Comparison of ENCODE assay signal across 16 cellular contexts in the genomic region with DNA sequence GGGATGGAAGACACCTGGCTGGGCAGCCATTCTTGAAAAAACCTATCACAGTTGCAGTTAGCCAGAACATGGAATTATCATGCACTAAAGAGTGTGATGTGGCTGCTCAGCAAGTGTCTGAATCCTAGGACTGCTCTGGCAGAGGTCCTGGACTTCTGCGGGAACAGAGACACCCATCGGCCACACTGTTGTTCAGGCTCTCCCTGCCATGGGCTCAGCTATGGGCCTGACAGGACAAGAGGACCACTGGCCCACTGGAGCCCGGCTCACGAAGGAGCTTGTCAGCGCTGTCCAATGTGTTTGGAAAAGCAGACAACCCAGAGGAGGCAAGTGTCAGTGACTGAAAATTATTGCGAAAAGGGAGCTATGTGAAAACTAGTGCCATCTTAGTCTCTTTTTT.
A peak's percentile ranks its signal among the peaks of the same experiment; 100 is the strongest.
DNase-seq lines count a peak whose midpoint lies in the region; ATAC-seq and TF ChIP-seq lines count a peak whose summit lies in the region.
"Had no signal": no experiment of that assay in that cellular context is flagged by ENCODE, and none has a peak within 500 bp of the region (broad histone marks: within the 10 kb centered on the region; RNA-seq: fewer than 3 reads in every experiment).

No MANE protein-coding gene starts in this region.

- POLR2A ChIA-PET in HEK293T (lab: Yijun Ruan, JAX) = no interaction called here

- peak overlapping the region; percentile 54 for H3K27ac ChIP-seq in cardiac muscle cell
- H3K27ac ChIP-seq in right atrium auricular region = no peak overlapping the region
- H3K27ac ChIP-seq in right cardiac atrium (ENCODE audit: low read length) = no peak overlapping the region
- no peak overlapping the region for H3K27ac ChIP-seq in neural progenitor cell

- no peak overlapping the region for H2AFZ ChIP-seq in neural progenitor cell (replicated peaks)

- H3K36me3 Mint-ChIP-seq in neural progenitor cell = peaks cover 8% of the 10 kb centered on the region
- H3K36me3 Mint-ChIP-seq: CD4-positive, alpha-beta memory T cell; IgD-negative memory B cell had no signal

- DNase-seq in cardiac muscle cell (ENCODE audit: low read depth in 1 of 2, low spot score in 1 of 2) (peak; percentile 2 to 30), right atrium auricular region (ENCODE audit: low spot score) (no peak), cerebellar cortex (ENCODE audit: low spot score) (peak; percentile 8), right cardiac atrium (peak; percentile 17 to 56 (median 37)), neural progenitor cell (ENCODE audit: low spot score) (peak; percentile 4), NCI-H128 (lab: John Stamatoyannopoulos, UW; ENCODE audit: unreplicated experiment) (no peak), HEK293T (ENCODE audit: extremely low spot score) (no peak)
- DNase-seq: C1 segment of cervical spinal cord; CD4-positive, alpha-beta memory T cell; DMS79; GOT3 had no signal

- H3K9ac ChIP-seq in neural progenitor cell = no peak overlapping the region

- H3K27ac Mint-ChIP-seq in neural progenitor cell = no peak overlapping the region
- H3K27ac Mint-ChIP-seq: B cell; CD4-positive, alpha-beta memory T cell; IgD-negative memory B cell had no signal

- no peaks in the 10 kb centered on the region for H3K9me3 Mint-ChIP-seq in neural progenitor cell
- H3K9me3 Mint-ChIP-seq: CD4-positive, alpha-beta memory T cell; IgD-negative memory B cell had no signal

- no peak overlapping the region for H3K4me3 Mint-ChIP-seq in neural progenitor cell
- H3K4me3 Mint-ChIP-seq: B cell; CD4-positive, alpha-beta memory T cell; IgD-negative memory B cell had no signal

- no peak for TF ChIP-seq CTCF in cardiac muscle cell (IDR thresholded peaks at IDR 0.05; ENCODE audit: low read depth, low read length)
- TF ChIP-seq CTCF in right atrium auricular region (IDR thresholded peaks at IDR 0.05) = no peak
- TF ChIP-seq CTCF in neural progenitor cell (IDR thresholded peaks at IDR 0.05) = no peak

- H3K9me3 ChIP-seq in cardiac muscle cell (ENCODE audit: low read depth) = no peaks in the 10 kb centered on the region
- no peaks in the 10 kb centered on the region for H3K9me3 ChIP-seq in right atrium auricular region
- no peaks in the 10 kb centered on the region for H3K9me3 ChIP-seq in right cardiac atrium (ENCODE audit: control insufficient read depth, low read length)
- peaks cover 4% of the 10 kb centered on the region for H3K9me3 ChIP-seq in neural progenitor cell (ENCODE audit: low read depth)
- H3K9me3 ChIP-seq: HAP-1 had no signal

- 58% methylated on average over 6 of the region's 6 CpGs for WGBS in right cardiac atrium

- CTCF ChIA-PET in HEK293T (lab: Yijun Ruan, JAX) = no interaction called here

- H3K4me1 Mint-ChIP-seq in neural progenitor cell = peaks cover 13% of the 10 kb centered on the region
- H3K4me1 Mint-ChIP-seq: B cell; CD4-positive, alpha-beta memory T cell; IgD-negative memory B cell had no signal

- H3K27me3 Mint-ChIP-seq in neural progenitor cell (ENCODE audit: insufficient read depth, low read depth) = peaks cover 4% of the 10 kb centered on the region
- H3K27me3 Mint-ChIP-seq: B cell; CD4-positive, alpha-beta memory T cell had no signal

- H3K4me2 ChIP-seq in neural progenitor cell = no peak overlapping the region

- H3K4me3 ChIP-seq in cardiac muscle cell (no peak overlapping the region), right atrium auricular region (no peak overlapping the region), right cardiac atrium (ENCODE audit: low read length) (no peak overlapping the region), neural progenitor cell (no peak overlapping the region)
- H3K4me3 ChIP-seq: GM12878, HAP-1 had no signal

- H3F3A ChIP-seq in neural progenitor cell (ENCODE audit: low read depth) = peaks cover 27% of the 10 kb centered on the region

- no peaks in the 10 kb centered on the region for H3K27me3 ChIP-seq in cardiac muscle cell
- H3K27me3 ChIP-seq in right atrium auricular region = no peaks in the 10 kb centered on the region
- H3K27me3 ChIP-seq in right cardiac atrium (ENCODE audit: control insufficient read depth, insufficient read depth) = no peaks in the 10 kb centered on the region
- no peaks in the 10 kb centered on the region for H3K27me3 ChIP-seq in neural progenitor cell

- intact Hi-C loops in right cardiac atrium (cut with DNase I) = no loop called here

- H3K36me3 ChIP-seq in cardiac muscle cell (no peaks in the 10 kb centered on the region), right atrium auricular region (no peaks in the 10 kb centered on the region), neural progenitor cell (no peaks in the 10 kb centered on the region)

- no peaks in the 10 kb centered on the region for H3K4me1 ChIP-seq in cardiac muscle cell (ENCODE audit: low read depth)
- H3K4me1 ChIP-seq in right atrium auricular region = no peaks in the 10 kb centered on the region
- no peaks in the 10 kb centered on the region for H3K4me1 ChIP-seq in right cardiac atrium (ENCODE audit: control insufficient read depth, insufficient read depth, low read length)
- H3K4me1 ChIP-seq in neural progenitor cell = no peaks in the 10 kb centered on the region

- ATAC-seq in right cardiac atrium = no peak
- ATAC-seq in HG03139 (IDR thresholded peaks at IDR 0.05; ENCODE audit: unreplicated experiment) = no peak
- ATAC-seq: GM12878 had no signal

- H3K79me2 ChIP-seq in neural progenitor cell (ENCODE audit: low read depth) = no peaks in the 10 kb centered on the region

- no peaks in the 10 kb centered on the region for H4K20me1 ChIP-seq in neural progenitor cell (ENCODE audit: low read depth)

TF ChIP-seq in HEK293T, 16 proteins besides CTCF, POLR2A, EP300 and RAD21:
- TF ChIP-seq BHLHE40 (IDR thresholded peaks at IDR 0.05; ENCODE audit: borderline replicate concordance) = no peak
- TF ChIP-seq TARDBP (IDR thresholded peaks at IDR 0.05) = no peak
- TF ChIP-seq FOXK2 (IDR thresholded peaks at IDR 0.05) = no peak
- no peak for TF ChIP-seq NFRKB (IDR thresholded peaks at IDR 0.05)
- TF ChIP-seq ELF4 (IDR thresholded peaks at IDR 0.05) = no peak
- TF ChIP-seq PKNOX1 (IDR thresholded peaks at IDR 0.05) = no peak
- TF ChIP-seq SP1 (IDR thresholded peaks at IDR 0.05) = no peak
- no peak for TF ChIP-seq ZNF384 (IDR thresholded peaks at IDR 0.05)
- no peak for TF ChIP-seq CTBP1 (IDR thresholded peaks at IDR 0.05; ENCODE audit: borderline replicate concordance)
- no peak for TF ChIP-seq LEF1 (IDR thresholded peaks at IDR 0.05; ENCODE audit: borderline replicate concordance)
- TF ChIP-seq FOXM1 (IDR thresholded peaks at IDR 0.05; ENCODE audit: borderline replicate concordance) = no peak
- TF ChIP-seq L3MBTL2 (conservative IDR thresholded peaks at IDR 0.05) = no peak

Comparison
In these comparisons a context has a peak if more than half of its experiments do, and no peak if none do; other contexts are left out.
1. DNase-seq: peak in cardiac muscle cell (2 of 2), cerebellar cortex (single experiment), right cardiac atrium (3 of 3) and neural progenitor cell (single experiment); none in right atrium auricular region (single experiment), NCI-H128 (single experiment) and HEK293T (single experiment).